1 cellular context compared by ENCODE assay signal in the genomic region with DNA sequence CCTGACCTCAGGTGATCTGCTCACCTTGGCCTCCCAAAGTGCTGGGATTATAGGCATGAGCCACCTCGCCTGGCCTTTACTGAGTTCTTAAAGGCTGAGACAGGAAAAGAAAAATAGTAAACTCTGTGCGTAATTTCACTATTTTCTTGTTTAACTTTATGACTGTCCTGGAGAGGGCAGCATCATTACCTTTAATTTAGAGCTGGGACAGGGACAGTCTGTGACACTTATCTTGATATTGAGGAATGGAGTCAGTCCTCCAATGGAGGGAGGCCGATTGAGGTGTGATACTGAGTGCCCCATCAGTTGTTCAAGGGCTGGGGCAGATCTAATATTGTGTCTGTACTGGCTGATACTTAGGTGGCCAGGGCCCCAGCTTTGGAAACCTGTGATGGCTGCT.
TF ChIP-seq lines count a peak whose summit lies in the region.

No MANE protein-coding gene starts in this region.

TF ChIP-seq in H1, 55 proteins besides CTCF, POLR2A, EP300 and RAD21:
- no peak for TF ChIP-seq EZH2 (IDR thresholded peaks at IDR 0.05; ENCODE audit: low read depth, low read length, severe bottlenecking)
- no peak for TF ChIP-seq CBX8 (IDR thresholded peaks at IDR 0.05; ENCODE audit: borderline replicate concordance, low read depth, low read length)
